In the genomic region with DNA sequence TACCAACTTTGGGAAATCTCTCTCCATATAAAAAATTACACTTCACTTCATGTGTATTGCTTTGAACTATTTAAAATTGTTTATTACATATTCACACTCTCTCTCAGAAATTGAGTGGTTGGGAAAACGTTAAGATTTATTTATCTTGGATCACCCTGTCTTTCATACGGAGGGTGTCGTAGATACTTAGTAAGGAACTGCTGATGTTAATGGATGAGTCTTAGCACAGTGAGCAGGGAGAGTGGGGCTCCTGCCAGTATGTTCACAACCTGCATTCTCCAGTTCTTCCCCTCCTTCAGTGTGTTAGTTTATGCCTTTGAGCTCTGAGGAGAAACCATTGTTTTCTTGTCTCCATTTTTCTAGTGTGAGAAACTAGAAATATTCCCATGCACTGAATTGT, we compare ENCODE assay signal across 3 cellular contexts.
TF ChIP-seq lines count a peak whose summit lies in the region.

No MANE protein-coding gene starts in this region.

TF ChIP-seq in GM23338, 12 proteins besides CTCF, POLR2A, EP300 and RAD21:
- TF ChIP-seq ZNF331 (CRISPR knock-in tag; IDR thresholded peaks at IDR 0.05; ENCODE audit: low read depth) = no peak
- TF ChIP-seq ZNF114 (CRISPR knock-in tag; IDR thresholded peaks at IDR 0.05) = no peak

TF ChIP-seq in WTC11, 78 proteins besides CTCF, POLR2A, EP300 and RAD21:
- TF ChIP-seq FOXJ3 (CRISPR knock-in tag; IDR thresholded peaks at IDR 0.05; ENCODE audit: borderline replicate concordance) = no peak
- TF ChIP-seq, protein P1, sequence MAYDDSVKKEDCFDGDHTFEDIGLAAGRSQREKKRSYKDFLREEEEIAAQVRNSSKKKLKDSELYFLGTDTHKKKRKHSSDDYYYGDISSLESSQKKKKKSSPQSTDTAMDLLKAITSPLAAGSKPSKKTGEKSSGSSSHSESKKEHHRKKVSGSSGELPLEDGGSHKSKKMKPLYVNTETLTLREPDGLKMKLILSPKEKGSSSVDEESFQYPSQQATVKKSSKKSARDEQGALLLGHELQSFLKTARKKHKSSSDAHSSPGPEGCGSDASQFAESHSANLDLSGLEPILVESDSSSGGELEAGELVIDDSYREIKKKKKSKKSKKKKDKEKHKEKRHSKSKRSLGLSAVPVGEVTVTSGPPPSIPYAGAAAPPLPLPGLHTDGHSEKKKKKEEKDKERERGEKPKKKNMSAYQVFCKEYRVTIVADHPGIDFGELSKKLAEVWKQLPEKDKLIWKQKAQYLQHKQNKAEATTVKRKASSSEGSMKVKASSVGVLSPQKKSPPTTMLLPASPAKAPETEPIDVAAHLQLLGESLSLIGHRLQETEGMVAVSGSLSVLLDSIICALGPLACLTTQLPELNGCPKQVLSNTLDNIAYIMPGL (CRISPR knock-in tag; IDR thresholded peaks at IDR 0.05) = no peak
- no peak for TF ChIP-seq MYBL2 (CRISPR knock-in tag; IDR thresholded peaks at IDR 0.05)
- no peak for TF ChIP-seq KAT7 (CRISPR knock-in tag; IDR thresholded peaks at IDR 0.05; ENCODE audit: borderline replicate concordance)
- TF ChIP-seq IRF1 (CRISPR knock-in tag; IDR thresholded peaks at IDR 0.05) = no peak
- no peak for TF ChIP-seq ZNF416 (CRISPR knock-in tag; IDR thresholded peaks at IDR 0.05)
- no peak for TF ChIP-seq IRF2 (CRISPR knock-in tag; IDR thresholded peaks at IDR 0.05; ENCODE audit: borderline replicate concordance, low read depth)
- TF ChIP-seq ZNF671 (CRISPR knock-in tag; IDR thresholded peaks at IDR 0.05) = no peak
- no peak for TF ChIP-seq GTF2I (CRISPR knock-in tag; conservative IDR thresholded peaks at IDR 0.05)
- no peak for TF ChIP-seq ZNF532 (CRISPR knock-in tag; IDR thresholded peaks at IDR 0.05; ENCODE audit: borderline replicate concordance)
- TF ChIP-seq, protein P2, sequence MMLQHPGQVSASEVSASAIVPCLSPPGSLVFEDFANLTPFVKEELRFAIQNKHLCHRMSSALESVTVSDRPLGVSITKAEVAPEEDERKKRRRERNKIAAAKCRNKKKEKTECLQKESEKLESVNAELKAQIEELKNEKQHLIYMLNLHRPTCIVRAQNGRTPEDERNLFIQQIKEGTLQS (CRISPR knock-in tag; conservative IDR thresholded peaks at IDR 0.05) = no peak

TF ChIP-seq in HepG2, 621 proteins besides CTCF, POLR2A, EP300 and RAD21:
- TF ChIP-seq ZFP82 (CRISPR knock-in tag; IDR thresholded peaks at IDR 0.05; ENCODE audit: borderline replicate concordance) = no peak
- TF ChIP-seq, protein P3, sequence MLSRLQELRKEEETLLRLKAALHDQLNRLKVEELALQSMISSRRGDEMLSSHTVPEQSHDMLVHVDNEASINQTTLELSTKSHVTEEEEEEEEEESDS (CRISPR knock-in tag; IDR thresholded peaks at IDR 0.05; ENCODE audit: borderline replicate concordance) = no peak
- TF ChIP-seq, protein P4, sequence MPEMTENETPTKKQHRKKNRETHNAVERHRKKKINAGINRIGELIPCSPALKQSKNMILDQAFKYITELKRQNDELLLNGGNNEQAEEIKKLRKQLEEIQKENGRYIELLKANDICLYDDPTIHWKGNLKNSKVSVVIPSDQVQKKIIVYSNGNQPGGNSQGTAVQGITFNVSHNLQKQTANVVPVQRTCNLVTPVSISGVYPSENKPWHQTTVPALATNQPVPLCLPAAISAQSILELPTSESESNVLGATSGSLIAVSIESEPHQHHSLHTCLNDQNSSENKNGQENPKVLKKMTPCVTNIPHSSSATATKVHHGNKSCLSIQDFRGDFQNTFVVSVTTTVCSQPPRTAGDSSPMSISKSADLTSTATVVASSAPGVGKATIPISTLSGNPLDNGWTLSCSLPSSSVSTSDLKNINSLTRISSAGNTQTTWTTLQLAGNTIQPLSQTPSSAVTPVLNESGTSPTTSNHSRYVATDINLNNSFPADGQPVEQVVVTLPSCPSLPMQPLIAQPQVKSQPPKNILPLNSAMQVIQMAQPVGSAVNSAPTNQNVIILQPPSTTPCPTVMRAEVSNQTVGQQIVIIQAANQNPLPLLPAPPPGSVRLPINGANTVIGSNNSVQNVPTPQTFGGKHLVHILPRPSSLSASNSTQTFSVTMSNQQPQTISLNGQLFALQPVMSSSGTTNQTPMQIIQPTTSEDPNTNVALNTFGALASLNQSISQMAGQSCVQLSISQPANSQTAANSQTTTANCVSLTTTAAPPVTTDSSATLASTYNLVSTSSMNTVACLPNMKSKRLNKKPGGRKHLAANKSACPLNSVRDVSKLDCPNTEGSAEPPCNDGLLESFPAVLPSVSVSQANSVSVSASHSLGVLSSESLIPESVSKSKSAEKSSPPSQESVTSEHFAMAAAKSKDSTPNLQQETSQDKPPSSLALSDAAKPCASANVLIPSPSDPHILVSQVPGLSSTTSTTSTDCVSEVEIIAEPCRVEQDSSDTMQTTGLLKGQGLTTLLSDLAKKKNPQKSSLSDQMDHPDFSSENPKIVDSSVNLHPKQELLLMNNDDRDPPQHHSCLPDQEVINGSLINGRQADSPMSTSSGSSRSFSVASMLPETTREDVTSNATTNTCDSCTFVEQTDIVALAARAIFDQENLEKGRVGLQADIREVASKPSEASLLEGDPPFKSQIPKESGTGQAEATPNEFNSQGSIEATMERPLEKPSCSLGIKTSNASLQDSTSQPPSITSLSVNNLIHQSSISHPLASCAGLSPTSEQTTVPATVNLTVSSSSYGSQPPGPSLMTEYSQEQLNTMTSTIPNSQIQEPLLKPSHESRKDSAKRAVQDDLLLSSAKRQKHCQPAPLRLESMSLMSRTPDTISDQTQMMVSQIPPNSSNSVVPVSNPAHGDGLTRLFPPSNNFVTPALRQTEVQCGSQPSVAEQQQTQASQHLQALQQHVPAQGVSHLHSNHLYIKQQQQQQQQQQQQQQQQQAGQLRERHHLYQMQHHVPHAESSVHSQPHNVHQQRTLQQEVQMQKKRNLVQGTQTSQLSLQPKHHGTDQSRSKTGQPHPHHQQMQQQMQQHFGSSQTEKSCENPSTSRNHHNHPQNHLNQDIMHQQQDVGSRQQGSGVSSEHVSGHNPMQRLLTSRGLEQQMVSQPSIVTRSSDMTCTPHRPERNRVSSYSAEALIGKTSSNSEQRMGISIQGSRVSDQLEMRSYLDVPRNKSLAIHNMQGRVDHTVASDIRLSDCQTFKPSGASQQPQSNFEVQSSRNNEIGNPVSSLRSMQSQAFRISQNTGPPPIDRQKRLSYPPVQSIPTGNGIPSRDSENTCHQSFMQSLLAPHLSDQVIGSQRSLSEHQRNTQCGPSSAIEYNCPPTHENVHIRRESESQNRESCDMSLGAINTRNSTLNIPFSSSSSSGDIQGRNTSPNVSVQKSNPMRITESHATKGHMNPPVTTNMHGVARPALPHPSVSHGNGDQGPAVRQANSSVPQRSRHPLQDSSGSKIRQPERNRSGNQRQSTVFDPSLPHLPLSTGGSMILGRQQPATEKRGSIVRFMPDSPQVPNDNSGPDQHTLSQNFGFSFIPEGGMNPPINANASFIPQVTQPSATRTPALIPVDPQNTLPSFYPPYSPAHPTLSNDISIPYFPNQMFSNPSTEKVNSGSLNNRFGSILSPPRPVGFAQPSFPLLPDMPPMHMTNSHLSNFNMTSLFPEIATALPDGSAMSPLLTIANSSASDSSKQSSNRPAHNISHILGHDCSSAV (CRISPR knock-in tag; IDR thresholded peaks at IDR 0.05; ENCODE audit: borderline replicate concordance) = no peak
- no peak for TF ChIP-seq AKNA (CRISPR knock-in tag; IDR thresholded peaks at IDR 0.05; ENCODE audit: borderline replicate concordance)
- TF ChIP-seq KDM5B (CRISPR knock-in tag; IDR thresholded peaks at IDR 0.05; ENCODE audit: borderline replicate concordance) = no peak
- no peak for TF ChIP-seq ZNF446 (CRISPR knock-in tag; IDR thresholded peaks at IDR 0.05)
- TF ChIP-seq TCF7L2 (IDR thresholded peaks at IDR 0.05; ENCODE audit: low read depth, low read length) = no peak
- no peak for TF ChIP-seq KDM3A (CRISPR knock-in tag; IDR thresholded peaks at IDR 0.05; ENCODE audit: low read depth)
- no peak for TF ChIP-seq CHD2 (IDR thresholded peaks at IDR 0.05; ENCODE audit: low read depth, low read length)
- TF ChIP-seq ZNF256 (CRISPR knock-in tag; conservative IDR thresholded peaks at IDR 0.05) = no peak
- no peak for TF ChIP-seq MAF1 (CRISPR knock-in tag; IDR thresholded peaks at IDR 0.05; ENCODE audit: borderline replicate concordance)
